Comparison of ENCODE assay signal across 9 cellular contexts in the genomic region with DNA sequence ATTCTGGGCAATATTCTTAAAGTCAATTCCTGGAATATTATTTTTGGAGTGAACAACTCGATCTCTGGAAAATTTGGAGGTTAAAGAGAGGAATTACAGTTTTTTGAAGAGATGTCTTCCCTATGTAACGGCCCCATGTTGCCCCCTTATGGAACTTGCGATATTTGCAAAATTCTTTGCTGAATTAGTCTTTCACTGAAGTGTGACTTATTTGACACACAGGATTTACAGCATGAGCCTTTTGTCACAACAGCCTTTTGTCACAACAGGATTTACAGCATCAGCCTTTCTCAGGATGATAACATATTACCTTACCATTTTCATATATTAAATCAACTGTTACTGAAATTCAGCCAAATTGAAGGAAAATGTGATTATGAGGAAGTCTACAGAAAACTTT. TPM values are rescaled to one million over a fixed set of nuclear protein-coding genes. Genes with fewer than 3 reads are reported as not detected.
A peak's percentile ranks its signal among the peaks of the same experiment; 100 is the strongest.
DNase-seq lines count a peak whose midpoint lies in the region; ATAC-seq, FAIRE-seq and TF ChIP-seq lines count a peak whose summit lies in the region.
"Had no signal": no experiment of that assay in that cellular context is flagged by ENCODE, and none has a peak within 500 bp of the region (broad histone marks: within the 10 kb centered on the region; RNA-seq: fewer than 3 reads in every experiment).

No MANE protein-coding gene starts in this region.

- H4K20me1 ChIP-seq in OCI-LY7 (ENCODE audit: insufficient read depth, low read length): no peaks in the 10 kb centered on the region

- CTCF ChIA-PET in OCI-LY7 (lab: Charles Lee; ENCODE audit: unreplicated experiment): no interaction called here

- H3K27ac ChIP-seq in OCI-LY7 (ENCODE audit: low read depth, low read length, poor library complexity, severe bottlenecking): no peak overlapping the region
- no peak overlapping the region for H3K27ac ChIP-seq in lung (ENCODE audit: low read depth in 1 of 2, low read length in 1 of 2)

- H3K4me3 ChIP-seq in GM06990 (replicated peaks; ENCODE audit: low read depth, low read length): no peak overlapping the region
- H3K4me3 ChIP-seq in OCI-LY7 (ENCODE audit: low read depth, low read length, poor library complexity, severe bottlenecking): no peak overlapping the region
- H3K4me3 ChIP-seq in bronchial epithelial cell (ENCODE audit: low read depth, low read length): no peak overlapping the region
- no peak overlapping the region for H3K4me3 ChIP-seq in lung

- intact Hi-C loops in OCI-LY7 (cut with micrococcal nuclease; ENCODE audit: unreplicated experiment): loop anchor here (5.0 kb wide), 1 partner anchor 137 kb away; no protein-coding TSS in a partner anchor

- H3K9me2 ChIP-seq in OCI-LY7 (ENCODE audit: insufficient read depth, low read length): no peaks in the 10 kb centered on the region

- ATAC-seq in lung (ENCODE audit: insufficient read depth, low FRiP score): no peak

- POLR2A ChIA-PET in OCI-LY7 (lab: Charles Lee): interaction anchor here (0.7 to 1.7 kb wide), 4 partner anchors 15 to 308 kb away, joined by 3 to 4 read pairs (median 3); no protein-coding TSS in a partner anchor

- peak; percentile 50 for TF ChIP-seq CTCF in GM06990 (IDR thresholded peaks at IDR 0.05; ENCODE audit: insufficient read depth, low read length, poor library complexity, severe bottlenecking)
- TF ChIP-seq CTCF in OCI-LY7 (conservative IDR thresholded peaks at IDR 0.05; ENCODE audit: low read length): peak; percentile 76
- peak; percentile 49 for TF ChIP-seq CTCF in bronchial epithelial cell (IDR thresholded peaks at IDR 0.05; ENCODE audit: insufficient read depth, low read length, severe bottlenecking)
- peak; percentile 29 for TF ChIP-seq CTCF in lung (IDR thresholded peaks at IDR 0.05; ENCODE audit: control extremely low read depth, extremely low read depth)

- DNase-seq in A172 (ENCODE audit: low spot score) (peak; percentile 55), GM06990 (ENCODE audit: extremely low read depth, insufficient read length) (no peak), HTR-8/SVneo (ENCODE audit: insufficient read length, low spot score) (peak; percentile 11), OCI-LY7 (ENCODE audit: low spot score) (peak; percentile 21), bronchial epithelial cell (ENCODE audit: low read depth) (peak; percentile 70), lung (ENCODE audit: low spot score) (no peak), NCI-H2029 (lab: John Stamatoyannopoulos, UW) (no peak), UCSD-AML1 (lab: John Stamatoyannopoulos, UW; ENCODE audit: unreplicated experiment) (no peak)

- 24 to 26% methylated on average over 3 of the region's 3 CpGs for WGBS in lung, 2 donors

- H2AFZ ChIP-seq in OCI-LY7 (ENCODE audit: low read length): 0 out of 2 replicates have a peak overlapping the region, but pooled peaks have one; percentile 12

- no peaks in the 10 kb centered on the region for H3K79me2 ChIP-seq in OCI-LY7 (ENCODE audit: insufficient read depth, low read depth, low read length)

- H3K4me2 ChIP-seq in OCI-LY7 (ENCODE audit: low read length): no peak overlapping the region

- H3K4me1 ChIP-seq in OCI-LY7 (ENCODE audit: insufficient read depth, low read length, poor library complexity, severe bottlenecking) (no peaks in the 10 kb centered on the region), lung (ENCODE audit: control insufficient read depth in 2 of 2, insufficient read depth in 2 of 2, low read length in 2 of 2) (peaks cover 0 to 2% of the 10 kb centered on the region in 2 donors)

- H3K9me3 ChIP-seq in OCI-LY7 (ENCODE audit: low read length) (no peaks in the 10 kb centered on the region), lung (ENCODE audit: control insufficient read depth in 2 of 2, insufficient read depth in 1 of 2, low read length in 1 of 2) (no peaks in the 10 kb centered on the region)

- H3K27me3 ChIP-seq in GM06990 (replicated peaks; ENCODE audit: control insufficient read depth, insufficient read depth, low read length): no peaks in the 10 kb centered on the region
- no peaks in the 10 kb centered on the region for H3K27me3 ChIP-seq in bronchial epithelial cell (ENCODE audit: control insufficient read depth, insufficient read depth, low read length)
- no peaks in the 10 kb centered on the region for H3K27me3 ChIP-seq in lung (ENCODE audit: control insufficient read depth, insufficient read depth)

- BruUV-seq in OCI-LY7 (replicated peaks; lab: Mats Ljungman, UMichigan): no TSS peak

- H3K36me3 ChIP-seq in GM06990 (ENCODE audit: control insufficient read depth, insufficient read depth, low read length) (no peaks in the 10 kb centered on the region), OCI-LY7 (ENCODE audit: insufficient read depth, low read length) (no peaks in the 10 kb centered on the region), bronchial epithelial cell (ENCODE audit: control insufficient read depth, insufficient read depth, low read length) (no peaks in the 10 kb centered on the region), lung (ENCODE audit: control insufficient read depth in 2 of 2, insufficient read depth in 2 of 2, low read length in 2 of 2) (no peaks in the 10 kb centered on the region)

- FAIRE-seq in HTR-8/SVneo (lab: Jason Lieb, UNC) (no peak), bronchial epithelial cell (lab: Jason Lieb, UNC) (no peak)
- FAIRE-seq: colon had no signal

RNA-seq across cellular contexts. Expression of a gene that starts 37.8 kb away (rescaled TPM):
- total RNA-seq in A172 (2014; rRNA removed; shearing (Covaris generic)): not detected in 2 replicates
- not detected in 2 replicates for total RNA-seq in OCI-LY7 (2014; rRNA removed; shearing (Covaris generic))
- total RNA-seq in OCI-LY7 (2022) (not detected in 2 replicates), bronchial epithelial cell (3.9 and 6.3 TPM in 2 replicates), lung (under 1 TPM in 1 of 2 donors, not detected in 1; 0.23 TPM)
- under 1 TPM; 0.08 to 0.20 TPM for polyA plus RNA-seq in lung

Comparison
In these comparisons a context has a peak if more than half of its experiments do, and no peak if none do; other contexts are left out.
1. DNase-seq: peak in A172 (single experiment), HTR-8/SVneo (single experiment), OCI-LY7 (single experiment) and bronchial epithelial cell (single experiment); none in GM06990 (single experiment), lung (single experiment), NCI-H2029 (single experiment) and UCSD-AML1 (single experiment).
2. Peak in every context shown above with its lines, with median percentiles within 50 percentile points of each other: CTCF ChIP-seq.